Comparison of ENCODE assay signal across 8 cellular contexts in genomic region chr2:227325824-227326195, GRCh38. TPM values are rescaled to one million over a fixed set of nuclear protein-coding genes. Genes with fewer than 3 reads are reported as not detected.
DNase-seq lines count a peak whose midpoint lies in the region; ATAC-seq, FAIRE-seq and TF ChIP-seq lines count a peak whose summit lies in the region.

No MANE protein-coding gene starts in this region.

- no peaks in the 10 kb centered on the region for H3K27me3 ChIP-seq in uterus

- peaks cover 40% of the 10 kb centered on the region for H3K4me1 ChIP-seq in A549
- H3K4me1 ChIP-seq in mucosa of descending colon (ENCODE audit: low read depth): peaks cover 13% of the 10 kb centered on the region
- H3K4me1 ChIP-seq in uterus: no peaks in the 10 kb centered on the region

- POLR2A ChIA-PET in A549 (lab: Yijun Ruan, JAX): no interaction called here

- H3K27ac ChIP-seq in A549: peak overlapping the region; percentile 94 to 97
- peak overlapping the region; percentile 82 to 89 for H3K27ac ChIP-seq in uterus

- H3K36me3 ChIP-seq in mucosa of descending colon (ENCODE audit: low read depth) (no peaks in the 10 kb centered on the region), uterus (no peaks in the 10 kb centered on the region)

- peak; percentile 46 to 57 for ATAC-seq in A549
- ATAC-seq in HG03135 (IDR thresholded peaks at IDR 0.05; ENCODE audit: unreplicated experiment): peak; percentile 7
- peak; percentile 70 for ATAC-seq in SK-N-SH treated with all-trans-retinoic acid at 6 μM for 48 hours
- ATAC-seq in mucosa of descending colon: peak; percentile 53

- DNase-seq in A549 (ENCODE audit: low read depth in 1 of 2, low spot score in 1 of 2) (peak; percentile 22 to 37), GM03348 (ENCODE audit: low spot score) (peak; percentile 64), epithelial cell of proximal tubule (ENCODE audit: low read depth) (no peak), mucosa of descending colon (peak; percentile 60 to 66 (median 61)), uterus (no peak)
- no peak for DNase-seq in activated effector memory CD4-positive, alpha-beta T cell treated with anti-CD3 and anti-CD28 coated beads, Interleukin-2, amount 50 U/mL, for 16 hours

- TF ChIP-seq EP300 in A549 (IDR thresholded peaks at IDR 0.05): no peak

- TF ChIP-seq RAD21 in A549 (conservative IDR thresholded peaks at IDR 0.05 in 1 of 2, IDR thresholded peaks at IDR 0.05 in 1 of 2): no peak

- H3K4me2 ChIP-seq in A549: peak overlapping the region; percentile 93

- CTCF ChIA-PET in A549 (lab: Yijun Ruan, JAX): interaction anchor here (0.9 to 1.5 kb wide), 4 partner anchors 11 to 100 kb away, joined by 3 to 5 read pairs (median 4); no protein-coding TSS in a partner anchor

- FAIRE-seq in A549 (lab: Jason Lieb, UNC): no peak

- no peak; the same call in 2 of the 3 replicates for TF ChIP-seq CTCF in A549 (IDR thresholded peaks at IDR 0.05)
- TF ChIP-seq CTCF in epithelial cell of proximal tubule (conservative IDR thresholded peaks at IDR 0.05; ENCODE audit: low read depth, low read length): no peak
- TF ChIP-seq CTCF in mucosa of descending colon (IDR thresholded peaks at IDR 0.05): no peak
- TF ChIP-seq CTCF in uterus (IDR thresholded peaks at IDR 0.05): no peak

- peaks cover 3% of the 10 kb centered on the region; the same call in 1 of the 3 replicates for H3K9me3 ChIP-seq in A549
- no peaks in the 10 kb centered on the region for H3K9me3 ChIP-seq in mucosa of descending colon
- H3K9me3 ChIP-seq in uterus: no peaks in the 10 kb centered on the region

- intact Hi-C loops in mucosa of descending colon (cut with DNase I, micrococcal nuclease) (no loop called here), uterus (cut with DNase I; ENCODE audit: low total_unique reads) (no loop called here)

- WGBS in A549 (ENCODE audit: missing lambda C conversion rate): 5% methylated on average over 11 of the region's 13 CpGs

- peak overlapping the region; percentile 86 for H3K4me3 ChIP-seq in A549
- peak overlapping the region; percentile 91 for H3K4me3 ChIP-seq in epithelial cell of proximal tubule (ENCODE audit: low read depth, low read length)
- peak overlapping the region; percentile 94 for H3K4me3 ChIP-seq in mucosa of descending colon
- H3K4me3 ChIP-seq in uterus: peak overlapping the region; percentile 75 to 93

- TF ChIP-seq POLR2A in A549 (IDR thresholded peaks at IDR 0.05; ENCODE audit: low read length) (0 out of 2 replicates have a peak, but pooled peaks have one; percentile 12), uterus (IDR thresholded peaks at IDR 0.05) (no peak)

TF ChIP-seq in A549, 52 proteins besides CTCF, POLR2A, EP300 and RAD21:
- TF ChIP-seq MAX (IDR thresholded peaks at IDR 0.05): no peak
- 0 out of 2 replicates have a peak, but pooled peaks have one; percentile 0 for TF ChIP-seq KDM5A (IDR thresholded peaks at IDR 0.05)

TF ChIP-seq in SK-N-SH treated with all-trans-retinoic acid at 6 μM for 48 hours, 23 proteins besides CTCF, POLR2A, EP300 and RAD21:
- TF ChIP-seq OSR1 (CRISPR knock-in tag; IDR thresholded peaks at IDR 0.05): no peak
- no peak for TF ChIP-seq BACH2 (CRISPR knock-in tag; IDR thresholded peaks at IDR 0.05; ENCODE audit: borderline replicate concordance)
- no peak for TF ChIP-seq TCF4 (CRISPR knock-in tag; IDR thresholded peaks at IDR 0.05; ENCODE audit: borderline replicate concordance)
- no peak for TF ChIP-seq POU6F1 (CRISPR knock-in tag; IDR thresholded peaks at IDR 0.05; ENCODE audit: borderline replicate concordance, low read depth)
- TF ChIP-seq ZNF565 (CRISPR knock-in tag; conservative IDR thresholded peaks at IDR 0.05; ENCODE audit: low read depth): no peak
- TF ChIP-seq ZFP30 (CRISPR knock-in tag; IDR thresholded peaks at IDR 0.05): no peak
- TF ChIP-seq CREB5 (CRISPR knock-in tag; IDR thresholded peaks at IDR 0.05; ENCODE audit: low read depth): no peak
- no peak for TF ChIP-seq ZC3H10 (CRISPR knock-in tag; IDR thresholded peaks at IDR 0.05)

RNA-seq across cellular contexts. Expression of gene MFF, which starts 0.8 kb away (rescaled TPM):
- polyA plus RNA-seq in A549 (2011; rRNA removed): 223 and 252 TPM in 2 replicates
- polyA plus RNA-seq in A549 (2012; cell fraction: cytosol; rRNA removed): 72.1 and 79.1 TPM in 2 replicates
- 37.0 and 59.3 TPM in 2 replicates for polyA plus RNA-seq in A549 (2012; cell fraction: nucleus; rRNA removed)
- polyA plus RNA-seq in A549 (2017; fragmentation: RNase III; extraction: RNeasy Plus Mini Kit Qiagen cat#74134 plus additional on column Dnase treatment): 129 to 141 TPM (median 135 TPM) in 3 replicates
- polyA minus RNA-seq in A549 (2011; rRNA and poly(A)+ RNA removed): 73.6 and 76.5 TPM in 2 replicates
- total RNA-seq in epithelial cell of proximal tubule: 99.4 and 133 TPM in 2 replicates
- 10 to 100 TPM; 73.3 to 80.2 (median 77.0) TPM for total RNA-seq in mucosa of descending colon
- total RNA-seq in uterus: 10 to 100 TPM; 15.1 to 99.1 (median 88.3) TPM

RNA-seq across cellular contexts. Expression of gene TM4SF20, which starts 53.3 kb away (rescaled TPM):
- polyA plus RNA-seq in A549 (2011; rRNA removed) (136 and 160 TPM in 2 replicates), A549 (2017; fragmentation: RNase III; extraction: RNeasy Plus Mini Kit Qiagen cat#74134 plus additional on column Dnase treatment) (37.5 to 59.3 TPM (median 42.7 TPM) in 3 replicates)
- 12.5 and 15.3 TPM in 2 replicates for polyA plus RNA-seq in A549 (2012; cell fraction: cytosol; rRNA removed)
- polyA plus RNA-seq in A549 (2012; cell fraction: nucleus; rRNA removed): 4.3 and 6.4 TPM in 2 replicates
- 47.5 and 54.8 TPM in 2 replicates for polyA minus RNA-seq in A549 (2011; rRNA and poly(A)+ RNA removed)
- total RNA-seq in epithelial cell of proximal tubule (not detected in 2 replicates), mucosa of descending colon (10 to 100 TPM in 1 of 3 donors, 1 to 10 TPM in 2; 3.9 to 12.6 (median 9.1) TPM), uterus (not detected)

Comparison
In these comparisons a context has a peak if more than half of its experiments do, and no peak if none do; other contexts are left out.
1. ATAC-seq: peak in every context shown above with its lines; median percentile 70 in SK-N-SH treated with all-trans-retinoic acid at 6 μM for 48 hours; 53 in mucosa of descending colon; 52 in A549; 7 in HG03135.
2. DNase-seq: peak in A549 (2 of 2), GM03348 (single experiment) and mucosa of descending colon (3 of 3); none in epithelial cell of proximal tubule (single experiment), uterus (0 of 2) and activated effector memory CD4-positive, alpha-beta T cell treated with anti-CD3 and anti-CD28 coated beads, Interleukin-2, amount 50 U/mL, for 16 hours (single experiment).
3. Peak in every context shown above with its lines, with median percentiles within 50 percentile points of each other: H3K4me3 ChIP-seq.